ENCODE assay signal across 1 cellular context in the genomic region with DNA sequence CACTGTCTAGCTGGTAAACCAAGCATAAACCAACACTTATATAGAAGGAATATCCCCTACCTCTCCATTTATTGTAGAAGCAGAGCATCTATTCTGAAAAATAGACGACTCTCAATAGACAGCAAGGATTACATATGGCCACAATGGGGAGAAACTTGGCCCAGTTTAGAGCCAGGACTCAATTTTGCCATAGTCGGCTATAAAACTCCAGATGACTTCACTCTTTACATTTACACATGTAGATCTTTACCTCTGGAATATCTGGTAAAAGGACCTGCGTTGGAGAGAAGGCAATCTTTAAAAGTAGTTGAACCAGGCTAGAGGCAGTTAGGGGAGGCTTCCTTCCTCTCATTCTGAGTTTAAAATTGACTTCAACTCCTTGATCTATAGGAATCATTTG.
TF ChIP-seq lines count a peak whose summit lies in the region.

No MANE protein-coding gene starts in this region.

TF ChIP-seq in H1, 55 proteins besides CTCF, POLR2A, EP300 and RAD21:
- TF ChIP-seq KDM1A (IDR thresholded peaks at IDR 0.05; ENCODE audit: borderline replicate concordance, low read length) (no peak), SRF (IDR thresholded peaks at IDR 0.05; ENCODE audit: low read depth, low read length) (no peak), MAFK (IDR thresholded peaks at IDR 0.05; ENCODE audit: low read depth, low read length) (0 out of 2 replicates have a peak, but pooled peaks have one; percentile 10)
